1 cellular context compared by ENCODE assay signal in the genomic region with DNA sequence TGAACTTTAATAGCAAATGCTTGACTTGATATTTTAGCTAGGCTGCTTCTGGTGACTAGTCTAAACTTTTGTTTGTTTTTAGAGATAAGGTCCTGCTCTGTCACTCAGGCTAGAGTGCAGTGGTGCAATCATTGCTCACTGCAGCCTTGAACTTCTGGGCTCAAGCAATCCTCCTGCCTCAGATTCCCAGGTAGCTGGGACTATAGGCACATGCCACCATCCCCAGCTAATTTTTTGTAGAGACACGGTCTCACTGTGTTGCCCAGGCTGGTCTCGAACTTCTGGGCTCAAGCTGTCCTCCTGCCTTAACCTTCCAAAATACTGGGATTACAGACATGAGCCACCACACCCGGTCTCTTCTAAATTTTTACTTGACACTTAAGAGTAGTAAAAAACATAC.
TF ChIP-seq lines count a peak whose summit lies in the region.

No MANE protein-coding gene starts in this region.

TF ChIP-seq in HepG2, 621 proteins besides CTCF, POLR2A, EP300 and RAD21 (continued from another document and continues in another):
- TF ChIP-seq, protein P1, sequence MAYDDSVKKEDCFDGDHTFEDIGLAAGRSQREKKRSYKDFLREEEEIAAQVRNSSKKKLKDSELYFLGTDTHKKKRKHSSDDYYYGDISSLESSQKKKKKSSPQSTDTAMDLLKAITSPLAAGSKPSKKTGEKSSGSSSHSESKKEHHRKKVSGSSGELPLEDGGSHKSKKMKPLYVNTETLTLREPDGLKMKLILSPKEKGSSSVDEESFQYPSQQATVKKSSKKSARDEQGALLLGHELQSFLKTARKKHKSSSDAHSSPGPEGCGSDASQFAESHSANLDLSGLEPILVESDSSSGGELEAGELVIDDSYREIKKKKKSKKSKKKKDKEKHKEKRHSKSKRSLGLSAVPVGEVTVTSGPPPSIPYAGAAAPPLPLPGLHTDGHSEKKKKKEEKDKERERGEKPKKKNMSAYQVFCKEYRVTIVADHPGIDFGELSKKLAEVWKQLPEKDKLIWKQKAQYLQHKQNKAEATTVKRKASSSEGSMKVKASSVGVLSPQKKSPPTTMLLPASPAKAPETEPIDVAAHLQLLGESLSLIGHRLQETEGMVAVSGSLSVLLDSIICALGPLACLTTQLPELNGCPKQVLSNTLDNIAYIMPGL (CRISPR knock-in tag; IDR thresholded peaks at IDR 0.05; ENCODE audit: borderline replicate concordance in 1 of 2, low read depth in 1 of 2) = peak in 1 of 2 experiments; percentile 27; a peak in 1 of 4 replicates
- TF ChIP-seq ZNF839 (CRISPR knock-in tag; IDR thresholded peaks at IDR 0.05; ENCODE audit: borderline replicate concordance) = no peak
- 0 out of 2 replicates have a peak, but pooled peaks have one; percentile 44 for TF ChIP-seq ZNF350 (CRISPR knock-in tag; IDR thresholded peaks at IDR 0.05; ENCODE audit: borderline replicate concordance, low read depth)
- peak; percentile 18 to 36; a peak in 2 of 4 replicates for TF ChIP-seq NR2F1 (CRISPR knock-in tag; IDR thresholded peaks at IDR 0.05)
- no peak for TF ChIP-seq KAT2B (IDR thresholded peaks at IDR 0.05; ENCODE audit: borderline replicate concordance, low read depth, low read length)
- TF ChIP-seq, protein P2, sequence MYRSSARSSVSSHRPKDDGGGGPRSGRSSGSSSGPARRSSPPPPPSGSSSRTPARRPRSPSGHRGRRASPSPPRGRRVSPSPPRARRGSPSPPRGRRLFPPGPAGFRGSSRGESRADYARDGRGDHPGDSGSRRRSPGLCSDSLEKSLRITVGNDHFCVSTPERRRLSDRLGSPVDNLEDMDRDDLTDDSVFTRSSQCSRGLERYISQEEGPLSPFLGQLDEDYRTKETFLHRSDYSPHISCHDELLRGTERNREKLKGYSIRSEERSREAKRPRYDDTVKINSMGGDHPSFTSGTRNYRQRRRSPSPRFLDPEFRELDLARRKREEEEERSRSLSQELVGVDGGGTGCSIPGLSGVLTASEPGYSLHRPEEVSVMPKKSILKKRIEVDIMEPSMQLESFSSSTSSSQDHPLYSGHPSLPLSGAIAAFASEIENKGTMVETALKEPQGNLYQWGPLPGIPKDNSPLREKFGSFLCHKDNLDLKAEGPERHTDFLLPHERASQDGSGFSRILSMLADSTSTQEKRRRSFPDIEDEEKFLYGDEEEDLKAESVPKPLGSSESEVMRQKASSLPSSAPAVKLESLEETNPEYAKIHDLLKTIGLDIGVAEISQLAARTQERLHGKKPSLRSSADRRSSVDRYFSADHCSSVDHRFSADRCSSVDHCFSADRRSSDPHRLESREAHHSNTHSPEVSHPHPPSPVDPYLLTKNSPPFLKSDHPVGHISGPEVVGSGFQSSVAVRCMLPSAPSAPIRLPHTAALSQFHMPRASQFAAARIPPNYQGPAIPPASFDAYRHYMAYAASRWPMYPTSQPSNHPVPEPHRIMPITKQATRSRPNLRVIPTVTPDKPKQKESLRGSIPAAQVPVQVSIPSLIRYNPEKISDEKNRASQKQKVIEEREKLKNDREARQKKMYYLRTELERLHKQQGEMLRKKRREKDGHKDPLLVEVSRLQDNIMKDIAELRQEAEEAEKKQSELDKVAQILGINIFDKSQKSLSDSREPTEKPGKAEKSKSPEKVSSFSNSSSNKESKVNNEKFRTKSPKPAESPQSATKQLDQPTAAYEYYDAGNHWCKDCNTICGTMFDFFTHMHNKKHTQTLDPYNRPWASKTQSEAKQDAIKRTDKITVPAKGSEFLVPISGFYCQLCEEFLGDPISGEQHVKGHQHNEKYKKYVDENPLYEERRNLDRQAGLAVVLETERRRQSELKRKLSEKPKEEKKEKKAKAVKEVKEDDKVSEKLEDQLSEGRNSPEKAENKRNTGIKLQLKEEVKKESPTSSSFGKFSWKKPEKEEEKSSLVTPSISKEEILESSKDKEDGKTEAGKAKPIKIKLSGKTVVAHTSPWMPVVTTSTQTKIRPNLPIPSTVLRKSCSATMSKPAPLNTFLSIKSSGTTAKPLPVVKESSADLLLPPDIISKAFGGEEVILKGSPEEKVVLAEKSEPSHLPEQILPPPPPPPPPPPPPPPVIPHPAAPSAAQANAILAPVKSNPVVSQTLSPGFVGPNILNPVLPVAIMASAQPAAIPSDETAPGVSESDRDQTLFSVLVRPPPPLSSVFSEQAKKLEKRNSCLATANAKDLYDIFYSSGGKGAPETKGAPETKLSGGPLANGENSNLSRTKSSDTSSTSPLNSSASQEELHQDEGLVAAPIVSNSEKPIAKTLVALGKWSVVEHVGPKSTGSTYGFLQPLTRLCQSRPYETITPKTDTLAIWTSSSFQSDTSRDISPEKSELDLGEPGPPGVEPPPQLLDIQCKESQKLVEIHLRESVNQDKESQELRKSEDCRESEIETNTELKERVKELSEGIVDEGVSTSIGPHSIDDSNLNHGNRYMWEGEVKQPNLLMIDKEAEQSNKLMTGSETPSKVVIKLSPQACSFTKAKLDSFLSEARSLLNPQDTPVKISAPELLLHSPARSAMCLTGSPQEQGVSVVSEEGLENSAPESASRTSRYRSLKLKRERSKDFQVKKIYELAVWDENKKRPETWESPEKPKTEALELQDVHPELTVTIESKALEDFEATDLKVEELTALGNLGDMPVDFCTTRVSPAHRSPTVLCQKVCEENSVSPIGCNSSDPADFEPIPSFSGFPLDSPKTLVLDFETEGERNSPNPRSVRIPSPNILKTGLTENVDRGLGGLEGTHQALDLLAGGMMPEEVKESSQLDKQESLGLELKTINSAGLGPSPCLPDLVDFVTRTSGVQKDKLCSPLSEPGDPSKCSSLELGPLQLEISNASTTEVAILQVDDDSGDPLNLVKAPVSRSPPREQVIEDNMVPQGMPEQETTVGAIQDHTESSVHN (CRISPR knock-in tag; IDR thresholded peaks at IDR 0.05) = no peak
- TF ChIP-seq HNRNPH1 (optimal IDR thresholded peaks at IDR 0.05; ENCODE audit: low read depth, low read length) = no peak
- peak; percentile 76; the same call in 1 of the 2 replicates for TF ChIP-seq ZBTB25 (CRISPR knock-in tag; IDR thresholded peaks at IDR 0.05)
- TF ChIP-seq, protein P3, sequence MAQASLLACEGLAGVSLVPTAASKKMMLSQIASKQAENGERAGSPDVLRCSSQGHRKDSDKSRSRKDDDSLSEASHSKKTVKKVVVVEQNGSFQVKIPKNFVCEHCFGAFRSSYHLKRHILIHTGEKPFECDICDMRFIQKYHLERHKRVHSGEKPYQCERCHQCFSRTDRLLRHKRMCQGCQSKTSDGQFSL (CRISPR knock-in tag; IDR thresholded peaks at IDR 0.05) = no peak
- TF ChIP-seq PAF1 (CRISPR knock-in tag; IDR thresholded peaks at IDR 0.05) = no peak
- peak; percentile 81; the same call in 1 of the 2 replicates for TF ChIP-seq MEIS1 (CRISPR knock-in tag; IDR thresholded peaks at IDR 0.05; ENCODE audit: borderline replicate concordance)
- no peak for TF ChIP-seq BORCS8-MEF2B (CRISPR knock-in tag; IDR thresholded peaks at IDR 0.05)
- no peak for TF ChIP-seq ZNF142 (CRISPR knock-in tag; IDR thresholded peaks at IDR 0.05)
- peak; percentile 64; the same call in 1 of the 2 replicates for TF ChIP-seq ZNF878 (CRISPR knock-in tag; IDR thresholded peaks at IDR 0.05)
- TF ChIP-seq ZNF143 (CRISPR knock-in tag; IDR thresholded peaks at IDR 0.05) = no peak
- TF ChIP-seq TCF7 (IDR thresholded peaks at IDR 0.05; ENCODE audit: low read depth) = peak; percentile 43; the same call in 1 of the 2 replicates
- peak; percentile 79; the same call in 1 of the 2 replicates for TF ChIP-seq ZGPAT (CRISPR knock-in tag; IDR thresholded peaks at IDR 0.05)
- no peak for TF ChIP-seq EHMT2 (IDR thresholded peaks at IDR 0.05; ENCODE audit: borderline replicate concordance, low read depth, low read length)
- no peak for TF ChIP-seq HDAC6 (IDR thresholded peaks at IDR 0.05; ENCODE audit: low read depth, low read length)
- no peak for TF ChIP-seq ZNF24 (IDR thresholded peaks at IDR 0.05)
- TF ChIP-seq, protein P4, sequence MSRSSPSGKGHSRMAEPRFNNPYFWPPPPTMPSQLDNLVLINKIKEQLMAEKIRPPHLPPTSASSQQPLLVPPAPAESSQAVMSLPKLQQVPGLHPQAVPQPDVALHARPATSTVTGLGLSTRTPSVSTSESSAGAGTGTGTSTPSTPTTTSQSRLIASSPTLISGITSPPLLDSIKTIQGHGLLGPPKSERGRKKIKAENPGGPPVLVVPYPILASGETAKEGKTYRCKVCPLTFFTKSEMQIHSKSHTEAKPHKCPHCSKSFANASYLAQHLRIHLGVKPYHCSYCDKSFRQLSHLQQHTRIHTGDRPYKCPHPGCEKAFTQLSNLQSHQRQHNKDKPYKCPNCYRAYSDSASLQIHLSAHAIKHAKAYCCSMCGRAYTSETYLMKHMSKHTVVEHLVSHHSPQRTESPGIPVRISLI (CRISPR knock-in tag; IDR thresholded peaks at IDR 0.05; ENCODE audit: borderline replicate concordance) = peak; percentile 39; the same call in 1 of the 2 replicates
- TF ChIP-seq GATAD2A (CRISPR knock-in tag; IDR thresholded peaks at IDR 0.05) = peak; percentile 93
- TF ChIP-seq LRRFIP1 (CRISPR knock-in tag; conservative IDR thresholded peaks at IDR 0.05) = no peak
- TF ChIP-seq ZNF782 (CRISPR knock-in tag; IDR thresholded peaks at IDR 0.05; ENCODE audit: borderline replicate concordance) = no peak
- peak; percentile 50; the same call in 1 of the 2 replicates for TF ChIP-seq YEATS4 (CRISPR knock-in tag; IDR thresholded peaks at IDR 0.05; ENCODE audit: borderline replicate concordance)
